ENCODE assay signal across 24 cellular contexts in the genomic region with DNA sequence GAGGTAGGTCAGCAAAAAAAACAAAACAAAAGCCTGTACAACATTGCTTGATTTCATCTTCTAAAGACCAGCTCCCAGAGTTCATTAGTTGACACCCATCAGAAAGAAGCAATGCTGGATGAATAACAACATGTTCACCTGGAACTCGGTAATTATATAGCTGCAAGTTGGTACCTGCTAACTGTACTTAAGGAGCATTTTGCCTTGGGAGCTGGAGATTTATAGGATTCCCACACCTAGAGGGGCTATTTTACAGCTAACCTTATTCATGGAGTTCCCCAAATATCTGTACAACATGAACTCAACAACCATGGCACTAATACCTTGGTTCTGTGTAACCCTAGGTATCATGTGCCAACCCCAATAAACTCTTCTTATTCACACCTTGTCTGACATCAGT.
"Had no signal": no experiment of that assay in that cellular context is flagged by ENCODE, and none has a peak within 500 bp of the region (broad histone marks: within the 10 kb centered on the region; RNA-seq: fewer than 3 reads in every experiment).

No MANE protein-coding gene starts in this region.

- H3K4me2 ChIP-seq: neural progenitor cell had no signal

- DNase-seq: dorsolateral prefrontal cortex; effector CD4-positive, alpha-beta T cell; foreskin melanocyte; glutamatergic neuron; heart right ventricle; hippocampal formation; kidney glomerular epithelial cell; left colon; left ventricle myocardium superior; lower lobe of right lung; mesendoderm; midbrain; naive thymus-derived CD4-positive, alpha-beta T cell; right lobe of liver; small intestine; stimulated activated CD4-positive, alpha-beta T cell treated with anti-CD3 and anti-CD28 coated beads, Interleukin-15, amount 100 ng/mL, for 24 hours; stimulated activated CD4-positive, alpha-beta T cell treated with anti-CD3 and anti-CD28 coated beads, Interleukin-2, amount 100 ng/mL, for 48 hours; stimulated activated naive B cell treated with anti-CD40 and anti-IgM and Interleukin-4, amounts not matched to agents 10 μg/mL and 1 μg/mL and 100 μg/mL, for 72 hours; transverse colon; upper lobe of right lung had no signal

- H3K27ac ChIP-seq: dorsolateral prefrontal cortex, esophagus muscularis mucosa, heart right ventricle, lower lobe of right lung, neural progenitor cell, parathyroid adenoma, right lobe of liver, transverse colon, upper lobe of right lung, vagina had no signal

- H3K4me3 ChIP-seq: dorsolateral prefrontal cortex, esophagus muscularis mucosa, heart right ventricle, lower lobe of right lung, neural progenitor cell, right lobe of liver, transverse colon, upper lobe of right lung, vagina had no signal

- H3K27me3 ChIP-seq: esophagus muscularis mucosa, heart right ventricle, neural progenitor cell, right lobe of liver, transverse colon, upper lobe of right lung, vagina had no signal

- H3K4me1 ChIP-seq: heart right ventricle, lower lobe of right lung, neural progenitor cell, parathyroid adenoma, right lobe of liver, transverse colon, upper lobe of right lung, vagina had no signal

- H2AFZ ChIP-seq: neural progenitor cell, parathyroid adenoma had no signal

- ATAC-seq: heart right ventricle; left colon; left ventricle myocardium superior; lower lobe of right lung; naive thymus-derived CD4-positive, alpha-beta T cell; right lobe of liver; stimulated activated naive B cell treated with anti-CD40 and anti-IgM and Interleukin-4, amounts not matched to agents 10 μg/mL and 1 μg/mL and 100 μg/mL, for 72 hours; upper lobe of right lung had no signal

- H3K9ac ChIP-seq: neural progenitor cell, parathyroid adenoma had no signal

- H3K9me3 ChIP-seq: esophagus muscularis mucosa, heart right ventricle, lower lobe of right lung, right lobe of liver, transverse colon, upper lobe of right lung, vagina had no signal

- H3K36me3 ChIP-seq: esophagus muscularis mucosa, heart right ventricle, lower lobe of right lung, neural progenitor cell, right lobe of liver, transverse colon, upper lobe of right lung, vagina had no signal
